8 cellular contexts compared by ENCODE assay signal in the genomic region with DNA sequence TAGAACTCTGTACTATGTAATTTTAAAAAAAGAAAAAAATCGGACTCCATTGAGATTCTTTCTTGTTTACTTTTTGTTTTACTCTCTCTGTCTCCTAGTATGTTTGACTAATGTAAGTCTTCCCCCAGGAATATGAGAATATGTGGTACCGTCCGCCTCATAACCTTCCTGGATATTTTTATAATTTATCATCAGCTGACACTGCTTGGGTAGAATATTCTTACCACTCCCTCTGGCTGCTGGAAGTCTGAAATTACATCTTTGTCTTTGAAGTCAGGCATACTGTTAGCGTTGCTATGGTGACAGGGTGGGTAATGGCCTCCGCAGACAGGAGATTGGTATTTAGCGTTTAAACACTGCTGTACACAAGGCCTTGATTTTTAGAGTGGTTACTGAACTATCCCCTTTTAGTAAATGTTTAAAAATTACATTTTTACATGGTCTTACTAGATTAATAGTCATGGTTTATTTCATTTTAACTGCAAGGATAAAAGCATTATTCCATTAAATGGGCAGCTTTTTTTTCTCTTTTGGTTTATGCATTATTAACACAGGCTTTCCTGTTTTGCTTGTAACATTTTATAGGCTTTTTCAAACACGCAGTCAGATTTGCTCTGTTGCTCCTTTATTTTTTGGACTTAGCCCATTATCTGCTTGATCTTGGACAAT.
DNase-seq lines count a peak whose midpoint lies in the region; ATAC-seq and TF ChIP-seq lines count a peak whose summit lies in the region.

No MANE protein-coding gene starts in this region.

- intact Hi-C loops in uterus (cut with DNase I; ENCODE audit: low total_unique reads): no loop called here

- ATAC-seq in HG03342 (IDR thresholded peaks at IDR 0.05; ENCODE audit: unreplicated experiment) (peak; percentile 75), GM21737 (IDR thresholded peaks at IDR 0.05; ENCODE audit: unreplicated experiment) (no peak)

- TF ChIP-seq POLR2A in uterus (IDR thresholded peaks at IDR 0.05): no peak

- WGBS in ectodermal cell, 2 experiments: 68% methylated on average over 6 to 7 of the region's 7 CpGs

- TF ChIP-seq CTCF in uterus (IDR thresholded peaks at IDR 0.05): peak; percentile 42 to 63 (median 50)

- in situ Hi-C loops in Caki2 (cut with HindIII; ENCODE audit: low pct_unique_long_range_greater_than_20kb, low sequenced_read_pairs): no loop called here

- no peaks in the 10 kb centered on the region for H3K9me3 ChIP-seq in NT2/D1 (ENCODE audit: insufficient read depth, low read length)
- no peaks in the 10 kb centered on the region for H3K9me3 ChIP-seq in ectodermal cell (ENCODE audit: control insufficient read depth, low read length)
- H3K9me3 ChIP-seq in uterus: no peaks in the 10 kb centered on the region

- H3K27me3 ChIP-seq in NT2/D1 (ENCODE audit: insufficient read depth, insufficient read length) (no peaks in the 10 kb centered on the region), ectodermal cell (ENCODE audit: control insufficient read depth, insufficient read depth, low read length, poor library complexity, severe bottlenecking) (no peaks in the 10 kb centered on the region), uterus (no peaks in the 10 kb centered on the region)

- DNase-seq in Caki2 (ENCODE audit: low read depth) (peak; percentile 35), NT2/D1 (ENCODE audit: low read depth, low spot score) (peak; percentile 30), medulla oblongata (ENCODE audit: extremely low spot score) (peak; percentile 30), uterus (peak in 1 of 2 donors; percentile 57), NK-92 (lab: John Stamatoyannopoulos, UW; ENCODE audit: unreplicated experiment) (no peak)

- H3K27ac ChIP-seq in ectodermal cell (ENCODE audit: insufficient read depth, low read depth, low read length, poor library complexity, severe bottlenecking) (peak overlapping the region; percentile 78), uterus (peak overlapping the region; percentile 55 to 69)

- no peak overlapping the region for H3K4me3 ChIP-seq in NT2/D1 (ENCODE audit: insufficient read length, low read depth)
- H3K4me3 ChIP-seq in ectodermal cell (ENCODE audit: insufficient read depth, low read depth, low read length): no peak overlapping the region
- H3K4me3 ChIP-seq in uterus: no peak overlapping the region

- H3K4me1 ChIP-seq in NT2/D1 (ENCODE audit: insufficient read depth, insufficient read length) (peaks cover 6% of the 10 kb centered on the region), ectodermal cell (ENCODE audit: control insufficient read depth, insufficient read depth, low read length) (peaks cover 24% of the 10 kb centered on the region), uterus (peaks cover 8 to 12% of the 10 kb centered on the region in 2 donors)

- H3K36me3 ChIP-seq in NT2/D1 (ENCODE audit: insufficient read depth, insufficient read length, low read length) (no peaks in the 10 kb centered on the region), ectodermal cell (ENCODE audit: control insufficient read depth, insufficient read depth, low read length) (no peaks in the 10 kb centered on the region), uterus (no peaks in the 10 kb centered on the region)

- H3K9ac ChIP-seq in NT2/D1 (ENCODE audit: insufficient read length, low read depth): no peak overlapping the region
